24 cellular contexts compared by ENCODE assay signal in the genomic region with DNA sequence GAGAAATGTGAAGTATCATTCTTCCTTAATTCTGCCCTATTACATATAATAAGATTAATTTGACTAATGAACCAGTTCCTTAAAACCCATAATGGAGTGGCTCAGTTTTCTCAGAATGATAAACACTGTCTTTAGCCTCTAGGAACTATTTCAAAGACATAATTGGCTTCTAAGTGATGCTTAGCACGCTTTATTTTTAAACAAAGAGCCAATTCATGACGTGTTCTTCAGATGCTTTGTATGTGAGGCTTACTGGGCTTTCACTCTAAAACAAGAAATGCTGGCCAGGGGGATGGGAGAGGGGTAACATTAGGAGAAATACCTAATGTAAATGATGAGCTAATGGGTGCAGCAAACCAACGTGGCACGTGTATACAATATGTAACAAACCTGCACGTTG. TPM values are rescaled to one million over a fixed set of nuclear protein-coding genes. Genes with fewer than 3 reads are reported as not detected.
DNase-seq lines count a peak whose midpoint lies in the region; ATAC-seq and TF ChIP-seq lines count a peak whose summit lies in the region.
"Had no signal": no experiment of that assay in that cellular context is flagged by ENCODE, and none has a peak within 500 bp of the region (broad histone marks: within the 10 kb centered on the region; RNA-seq: fewer than 3 reads in every experiment).

No MANE protein-coding gene starts in this region.

- no peak for TF ChIP-seq POLR2A in breast epithelium (IDR thresholded peaks at IDR 0.05)

- H3K9me3 Mint-ChIP-seq in MCF 10A (ENCODE audit: unreplicated experiment) (no peaks in the 10 kb centered on the region), progenitor cell of endocrine pancreas (ENCODE audit: low read depth) (no peaks in the 10 kb centered on the region)

- peak overlapping the region; percentile 13 for H3K27ac Mint-ChIP-seq in MCF 10A (ENCODE audit: low read depth, unreplicated experiment)
- H3K27ac Mint-ChIP-seq in progenitor cell of endocrine pancreas, result no peak overlapping the region
- H3K27ac Mint-ChIP-seq: B cell, CD14-positive monocyte had no signal

- no peak for ATAC-seq in GM21528 (IDR thresholded peaks at IDR 0.05; ENCODE audit: low FRiP score, unreplicated experiment)
- ATAC-seq: HepG2, Panc1, SK-N-SH treated with all-trans-retinoic acid at 6 μM for 48 hours had no signal

- H3K27ac ChIP-seq in breast epithelium, result no peak overlapping the region

- H3K9me3 ChIP-seq in breast epithelium, result no peaks in the 10 kb centered on the region
- H3K9me3 ChIP-seq: HAP-1 had no signal

- no peaks in the 10 kb centered on the region for H3K36me3 Mint-ChIP-seq in MCF 10A (ENCODE audit: insufficient read depth, unreplicated experiment)
- no peaks in the 10 kb centered on the region for H3K36me3 Mint-ChIP-seq in progenitor cell of endocrine pancreas (ENCODE audit: insufficient read depth)
- H3K36me3 Mint-ChIP-seq: CD14-positive monocyte had no signal

- POLR2A ChIA-PET in MCF 10A (lab: Yijun Ruan, JAX), result no interaction called here

- peaks cover 11% of the 10 kb centered on the region for H3K4me1 Mint-ChIP-seq in MCF 10A (ENCODE audit: insufficient read depth, unreplicated experiment)
- H3K4me1 Mint-ChIP-seq in progenitor cell of endocrine pancreas (ENCODE audit: low read depth), result no peaks in the 10 kb centered on the region
- H3K4me1 Mint-ChIP-seq: B cell had no signal

- peaks cover 23% of the 10 kb centered on the region for H3K27me3 Mint-ChIP-seq in MCF 10A (ENCODE audit: insufficient read depth, unreplicated experiment)
- H3K27me3 Mint-ChIP-seq in progenitor cell of endocrine pancreas, result peaks cover 58% of the 10 kb centered on the region

- H3K4me1 ChIP-seq in breast epithelium, result peaks cover 0 to 6% of the 10 kb centered on the region in 2 donors

- CTCF ChIA-PET in MCF 10A (lab: Yijun Ruan, JAX), result interaction anchor here (0.6 to 1.2 kb wide), 2 partner anchors 10 to 514 kb away, joined by 4 read pairs; no protein-coding TSS in a partner anchor

- DNase-seq in MCF 10A (ENCODE audit: unreplicated experiment) (no peak), breast epithelium (ENCODE audit: low spot score in 2 of 2) (no peak), astrocyte of the hippocampus (ENCODE audit: low read depth, low spot score) (peak; percentile 22), hippocampal formation (lab: John Stamatoyannopoulos, UW) (peak; percentile 3 to 32), EL (no peak), progenitor cell of endocrine pancreas (ENCODE audit: low spot score, unreplicated experiment) (no peak)
- no peak for DNase-seq in stimulated activated CD8-positive, alpha-beta memory T cell treated with anti-CD3 and anti-CD28 coated beads, Interleukin-4, amount 100 ng/mL, for 48 hours
- DNase-seq: DMS 273 treated with DMSO at 0.1 percent for 48 hours; DMS79 treated with DMSO at 0.1 percent for 48 hours; KG1; NCI-H187; NCI-H2107; NCI-H446 treated with DMSO at 0.1 percent for 48 hours; NCI-H526 treated with DMSO at 0.1 percent for 48 hours; NK-92 treated with Interleukin-12 subunit alpha and Interleukin-12 subunit beta, amount 100 ng/mL, for 24 hours; SIG-M5 had no signal

- no TSS peak for BruUV-seq in MCF 10A (replicated peaks; lab: Mats Ljungman, UMichigan)

- no peak overlapping the region for H3K4me3 ChIP-seq in breast epithelium
- H3K4me3 ChIP-seq: GM12878, HAP-1 had no signal

- H3K4me3 Mint-ChIP-seq in MCF 10A (ENCODE audit: unreplicated experiment) (no peak overlapping the region), progenitor cell of endocrine pancreas (ENCODE audit: low read depth) (no peak overlapping the region)
- H3K4me3 Mint-ChIP-seq: B cell had no signal

- intact Hi-C loops in MCF 10A (cut with micrococcal nuclease) (no loop called here), breast epithelium (cut with DNase I; ENCODE audit: low total_unique reads) (no loop called here)

- H3K27me3 ChIP-seq in breast epithelium, result no peaks in the 10 kb centered on the region

- TF ChIP-seq CTCF in MCF 10A (IDR thresholded peaks at IDR 0.05; ENCODE audit: unreplicated experiment) (no peak), breast epithelium (IDR thresholded peaks at IDR 0.05) (no peak), progenitor cell of endocrine pancreas (IDR thresholded peaks at IDR 0.05; ENCODE audit: unreplicated experiment) (no peak)

- no peaks in the 10 kb centered on the region for H3K36me3 ChIP-seq in breast epithelium
- H3K36me3 ChIP-seq: HAP-1 had no signal

RNA-seq across cellular contexts. Expression of gene SFXN1, which starts 7.6 kb away (rescaled TPM):
- total RNA-seq in MCF 10A (2022), result 86.4 and 91.8 TPM in 2 replicates
- 10 to 100 TPM; 16.6 to 30.5 (median 20.9) TPM for total RNA-seq in breast epithelium
- 73.2 and 83.7 TPM in 2 replicates for total RNA-seq in progenitor cell of endocrine pancreas

RNA-seq across cellular contexts. Expression of gene DRD1, which starts 26.8 kb away (rescaled TPM):
- total RNA-seq in MCF 10A (2022) (not detected in 2 replicates), breast epithelium (under 1 TPM in 2 of 3 donors, not detected in 1; under 0.01 to 0.33 TPM), progenitor cell of endocrine pancreas (not detected in 2 replicates)
- total RNA-seq: B cell, GM12878, HepG2 had no signal

Comparison
In these comparisons a context has a peak if more than half of its experiments do, and no peak if none do; other contexts are left out.
1. DNase-seq: peak in astrocyte of the hippocampus (single experiment) and hippocampal formation (2 of 2); none in MCF 10A (single experiment), breast epithelium (0 of 2), stimulated activated CD8-positive, alpha-beta memory T cell treated with anti-CD3 and anti-CD28 coated beads, Interleukin-4, amount 100 ng/mL, for 48 hours (single experiment), EL (single experiment) and progenitor cell of endocrine pancreas (single experiment).